ENCODE assay signal across 8 cellular contexts in genomic region chr22:21000215-21000986, GRCh38. TPM values are rescaled to one million over a fixed set of nuclear protein-coding genes. Genes with fewer than 3 reads are reported as not detected.
DNase-seq lines count a peak whose midpoint lies in the region; ATAC-seq and TF ChIP-seq lines count a peak whose summit lies in the region.

No MANE protein-coding gene starts in this region.

- ATAC-seq in naive thymus-derived CD8-positive, alpha-beta T cell = no peak
- no peak for ATAC-seq in GM18861 (IDR thresholded peaks at IDR 0.05; ENCODE audit: unreplicated experiment)

- H3K4me3 ChIP-seq in LNCaP clone FGC (ENCODE audit: low read depth, low read length) (peak overlapping the region; percentile 84), cardiac fibroblast (replicated peaks in 1 of 2; ENCODE audit: low read depth in 2 of 2, low read length in 2 of 2) (peak overlapping the region; percentile 80 to 84)

- TF ChIP-seq CTCF in CD14-positive monocyte (IDR thresholded peaks at IDR 0.05) (no peak), LNCaP clone FGC (IDR thresholded peaks at IDR 0.05; ENCODE audit: control insufficient read depth, extremely low read depth, insufficient read depth) (no peak), cardiac fibroblast (IDR thresholded peaks at IDR 0.05; ENCODE audit: low read depth, low read length) (no peak)

- POLR2A ChIA-PET in naive thymus-derived CD8-positive, alpha-beta T cell (lab: Charles Lee) = interaction anchor here (0.7 to 7.0 kb wide), 9 partner anchors 10 to 884 kb away, joined by 3 to 78 read pairs (median 3); partner anchors contain the start of genes LRRC74B, LZTR1 and TRMT2A

- H3K36me3 Mint-ChIP-seq in CD14-positive monocyte = peaks cover 21 to 39% of the 10 kb centered on the region in 2 donors
- peaks cover 0 to 16% (median 0%) of the 10 kb centered on the region in 3 donors for H3K36me3 Mint-ChIP-seq in naive thymus-derived CD8-positive, alpha-beta T cell

- H3K4me3 Mint-ChIP-seq in CD14-positive monocyte = peak overlapping the region in 1 of 2 donors; percentile 94
- peak overlapping the region; percentile 94 to 98 (median 98) for H3K4me3 Mint-ChIP-seq in naive thymus-derived CD8-positive, alpha-beta T cell

- H3K4me1 Mint-ChIP-seq in CD14-positive monocyte = peaks cover 26% of the 10 kb centered on the region
- peaks cover 18 to 49% (median 43%) of the 10 kb centered on the region in 4 donors for H3K4me1 Mint-ChIP-seq in naive thymus-derived CD8-positive, alpha-beta T cell

- peak overlapping the region in 6 of 7 donors; percentile 38 to 99 (median 79) for H3K27ac Mint-ChIP-seq in CD14-positive monocyte
- H3K27ac Mint-ChIP-seq in naive thymus-derived CD8-positive, alpha-beta T cell = peak overlapping the region; percentile 98 to 100 (median 99)

- DNase-seq in CD14-positive monocyte (ENCODE audit: low spot score) (no peak), LNCaP clone FGC (ENCODE audit: low read depth) (peak; percentile 8), cardiac fibroblast (ENCODE audit: low read depth in 2 of 2) (no peak), activated gamma-delta T cell (lab: John Stamatoyannopoulos, UW) (no peak), NCI-H82 (lab: John Stamatoyannopoulos, UW) (no peak), iPS-NIHi7 (ENCODE audit: extremely low spot score) (no peak)
- DNase-seq in naive thymus-derived CD8-positive, alpha-beta T cell = peak in 1 of 10 donors; percentile 62

- peaks cover 0 to 2% (median 1%) of the 10 kb centered on the region in 3 donors for H3K27me3 Mint-ChIP-seq in CD14-positive monocyte (ENCODE audit: low read depth in 3 of 3)
- no peaks in the 10 kb centered on the region for H3K27me3 Mint-ChIP-seq in naive thymus-derived CD8-positive, alpha-beta T cell

- intact Hi-C loops in CD14-positive monocyte (cut with micrococcal nuclease) = loop anchor here in 1 of 2 donors (5.0 kb wide), 2 partner anchors 83 to 143 kb away; partner anchors contain the start of genes CRKL, PI4KA and SNAP29

- peaks cover 0 to 1% (median 0%) of the 10 kb centered on the region in 7 donors for H3K9me3 Mint-ChIP-seq in CD14-positive monocyte
- H3K9me3 Mint-ChIP-seq in naive thymus-derived CD8-positive, alpha-beta T cell = no peaks in the 10 kb centered on the region

RNA-seq across cellular contexts. Expression of gene THAP7, which starts 1.5 kb away (rescaled TPM):
- 10 to 100 TPM; 18.4 to 22.9 TPM for polyA plus RNA-seq in CD14-positive monocyte
- 10 to 100 TPM; 68.5 to 70.5 TPM for total RNA-seq in naive thymus-derived CD8-positive, alpha-beta T cell
- polyA plus RNA-seq in naive thymus-derived CD8-positive, alpha-beta T cell = 10 to 100 TPM; 31.7 to 55.5 (median 41.1) TPM

RNA-seq across cellular contexts. Expression of gene P2RX6, which starts 14.6 kb away (rescaled TPM):
- polyA plus RNA-seq in CD14-positive monocyte = not detected
- total RNA-seq in naive thymus-derived CD8-positive, alpha-beta T cell = 1 to 10 TPM; 2.7 to 4.5 TPM
- 1 to 10 TPM in 1 of 3 donors, under 1 TPM in 2; 0.25 to 1.1 (median 0.74) TPM for polyA plus RNA-seq in naive thymus-derived CD8-positive, alpha-beta T cell

RNA-seq across cellular contexts. Expression of gene LZTR1, which starts 18.3 kb away (rescaled TPM):
- polyA plus RNA-seq in CD14-positive monocyte = 10 to 100 TPM in 1 of 2 donors, 1 to 10 TPM in 1; 7.1 to 11.5 TPM
- total RNA-seq in naive thymus-derived CD8-positive, alpha-beta T cell = 100 to 1,000 TPM in 1 of 2 experiments, 10 to 100 TPM in 1; 92.9 to 103 TPM
- 10 to 100 TPM in 2 of 3 donors, 1 to 10 TPM in 1; 8.6 to 14.5 (median 12.3) TPM for polyA plus RNA-seq in naive thymus-derived CD8-positive, alpha-beta T cell

RNA-seq across cellular contexts. Expression of gene SLC7A4, which starts 32.0 kb away (rescaled TPM):
- not detected for polyA plus RNA-seq in CD14-positive monocyte
- total RNA-seq in naive thymus-derived CD8-positive, alpha-beta T cell = 1 to 10 TPM in 1 of 2 experiments, under 1 TPM in 1; 0.69 to 1.3 TPM
- polyA plus RNA-seq in naive thymus-derived CD8-positive, alpha-beta T cell = 1 to 10 TPM in 2 of 3 donors, under 1 TPM in 1; 0.99 to 1.4 (median 1.2) TPM

RNA-seq across cellular contexts. Expression of gene AIFM3, which starts 33.3 kb away (rescaled TPM):
- 1 to 10 TPM; 2.1 to 2.3 TPM for polyA plus RNA-seq in CD14-positive monocyte
- total RNA-seq in naive thymus-derived CD8-positive, alpha-beta T cell = 1 to 10 TPM in 1 of 2 experiments, under 1 TPM in 1; 0.47 to 1.3 TPM
- polyA plus RNA-seq in naive thymus-derived CD8-positive, alpha-beta T cell = under 1 TPM; 0.16 to 0.53 (median 0.32) TPM
